ENCODE assay signal across 8 cellular contexts in the genomic region with DNA sequence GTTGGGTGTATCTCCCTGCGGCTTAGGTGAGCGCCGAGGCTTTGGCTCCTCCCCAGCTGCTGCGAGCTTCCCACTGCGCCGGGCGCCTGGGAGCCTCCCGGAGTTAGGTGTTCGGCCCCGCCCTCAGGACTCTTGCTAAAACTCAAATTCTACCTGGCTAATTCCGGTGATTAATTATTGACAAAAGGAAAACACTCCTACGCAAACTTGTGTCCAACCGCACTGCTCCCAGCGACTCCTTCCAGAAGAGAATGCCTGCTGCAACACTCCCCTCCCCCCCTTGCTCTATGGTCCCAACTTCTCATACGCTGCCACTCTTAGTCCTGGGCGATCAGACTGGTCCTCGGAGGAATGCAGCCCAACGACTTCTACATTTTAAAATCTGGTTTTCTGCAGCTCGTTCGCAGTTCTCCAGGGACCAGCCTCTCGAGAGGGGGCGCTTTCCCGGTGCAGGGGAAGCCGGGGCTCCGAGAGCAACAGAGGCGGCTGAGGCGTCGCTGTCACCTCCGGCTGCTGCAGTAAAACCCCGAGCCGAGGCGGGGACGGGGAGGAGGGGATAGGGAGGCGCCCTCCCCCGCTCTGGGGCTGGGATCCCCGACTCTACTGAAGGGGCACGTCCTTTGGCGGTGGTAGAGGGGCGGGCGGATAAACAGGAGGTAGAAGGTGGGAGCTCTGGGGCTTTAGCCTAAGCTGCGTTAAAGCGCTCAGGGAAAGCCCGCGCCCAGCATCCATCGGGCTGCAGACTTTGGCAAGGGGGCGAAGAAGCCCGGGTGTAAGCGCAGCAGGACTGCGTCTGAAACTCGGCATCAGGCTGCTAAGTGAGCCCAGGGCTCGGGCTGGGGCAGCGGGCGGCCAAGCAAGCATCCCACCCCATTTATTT. TPM values are rescaled to one million over a fixed set of nuclear protein-coding genes. Genes with fewer than 3 reads are reported as not detected.
DNase-seq lines count a peak whose midpoint lies in the region; ATAC-seq and TF ChIP-seq lines count a peak whose summit lies in the region.

A gene with protein sequence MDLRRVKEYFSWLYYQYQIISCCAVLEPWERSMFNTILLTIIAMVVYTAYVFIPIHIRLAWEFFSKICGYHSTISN (minus strand): TSS at position 77 of the 880 bp plus-strand sequence. CDS start 25,194 bp downstream, outside the sequence.

- peaks cover 18% of the 10 kb centered on the region for H3K4me1 ChIP-seq in upper lobe of right lung

- peaks cover 5% of the 10 kb centered on the region for H3K4me1 Mint-ChIP-seq in activated T-helper 2 cell treated with anti-CD3 and anti-CD28 coated beads, Interferon-gamma antibody, Interleukin-2, Interleukin-4, amounts not matched to agents 10 μg/mL and 5 μg/mL and 100 μg/mL, durations not matched to agents 14 hours and 24 hours and 36 hours (ENCODE audit: low read depth)

- no peaks in the 10 kb centered on the region for H3K36me3 Mint-ChIP-seq in activated T-helper 2 cell treated with anti-CD3 and anti-CD28 coated beads, Interferon-gamma antibody, Interleukin-2, Interleukin-4, amounts not matched to agents 10 μg/mL and 5 μg/mL and 100 μg/mL, durations not matched to agents 14 hours and 24 hours and 36 hours (ENCODE audit: low read depth)

- no peak within 1 kb of the TSS for H3K27ac Mint-ChIP-seq in activated T-helper 2 cell treated with anti-CD3 and anti-CD28 coated beads, Interferon-gamma antibody, Interleukin-2, Interleukin-4, amounts not matched to agents 10 μg/mL and 5 μg/mL and 100 μg/mL, durations not matched to agents 14 hours and 24 hours and 36 hours

- H3F3A ChIP-seq in neural cell (ENCODE audit: insufficient read depth, low read length, poor library complexity, severe bottlenecking), result no peaks in the 10 kb centered on the region

- H3K27me3 Mint-ChIP-seq in activated T-helper 2 cell treated with anti-CD3 and anti-CD28 coated beads, Interferon-gamma antibody, Interleukin-2, Interleukin-4, amounts not matched to agents 10 μg/mL and 5 μg/mL and 100 μg/mL, durations not matched to agents 14 hours and 24 hours and 36 hours (ENCODE audit: low read depth), result peaks cover 66% of the 10 kb centered on the region

- no peaks in the 10 kb centered on the region for H3K79me2 ChIP-seq in neural cell (replicated peaks; ENCODE audit: insufficient read depth, low read length)

- TF ChIP-seq RAD21 in neural cell (conservative IDR thresholded peaks at IDR 0.05), result no peak

- H3K4me2 ChIP-seq in neural cell (ENCODE audit: low read length), result peak within 1 kb of the TSS; percentile 69

- peak within 1 kb of the TSS; percentile 47 for H2AFZ ChIP-seq in neural cell (ENCODE audit: low read depth, low read length)

- peak within 1 kb of the TSS; percentile 69 for H3K9ac ChIP-seq in neural cell (ENCODE audit: low read length)

- no peaks in the 10 kb centered on the region for H3K9me3 ChIP-seq in neural cell (ENCODE audit: low read length)
- no peaks in the 10 kb centered on the region for H3K9me3 ChIP-seq in upper lobe of right lung

- no peaks in the 10 kb centered on the region for H3K36me3 ChIP-seq in neural cell (ENCODE audit: insufficient read depth, low read length)
- H3K36me3 ChIP-seq in upper lobe of right lung, result no peaks in the 10 kb centered on the region

- peaks cover 19% of the 10 kb centered on the region for H3K27me3 ChIP-seq in neural cell (ENCODE audit: insufficient read depth, low read depth, low read length)
- peaks cover 52% of the 10 kb centered on the region for H3K27me3 ChIP-seq in upper lobe of right lung

- ATAC-seq in GM18517 (IDR thresholded peaks at IDR 0.05; ENCODE audit: unreplicated experiment) (peak; percentile 45), HG03097 (IDR thresholded peaks at IDR 0.05; ENCODE audit: low FRiP score, unreplicated experiment) (peak; percentile 44), upper lobe of right lung (peak; percentile 87)

- intact Hi-C loops in activated T-helper 2 cell treated with anti-CD3 and anti-CD28 coated beads, Interferon-gamma antibody, Interleukin-2, Interleukin-4, amounts not matched to agents 10 μg/mL and 5 μg/mL and 100 μg/mL, durations not matched to agents 14 hours and 24 hours and 36 hours (cut with micrococcal nuclease), result no loop called here
- intact Hi-C loops in upper lobe of right lung (cut with DNase I), result no loop called here

- peak; percentile 52 for DNase-seq in 8988T
- peak; percentile 12 for DNase-seq in NCI-H82 treated with DMSO at 0.1 percent for 48 hours (lab: John Stamatoyannopoulos, UW; ENCODE audit: unreplicated experiment)
- no peak for DNase-seq in activated T-helper 2 cell treated with anti-CD3 and anti-CD28 coated beads, Interferon-gamma antibody, Interleukin-2, Interleukin-4, amounts not matched to agents 10 μg/mL and 5 μg/mL and 100 μg/mL, durations not matched to agents 14 hours and 24 hours and 36 hours (ENCODE audit: low spot score)
- peak; percentile 3 for DNase-seq in fibroblast of villous mesenchyme (ENCODE audit: low read depth)
- DNase-seq in upper lobe of right lung, result peak; percentile 69

- peak within 1 kb of the TSS; percentile 47 for H3K4me3 ChIP-seq in fibroblast of villous mesenchyme (ENCODE audit: low read depth, low read length)
- H3K4me3 ChIP-seq in neural cell (ENCODE audit: low read length), result peak within 1 kb of the TSS; percentile 82
- peak within 1 kb of the TSS; percentile 48 for H3K4me3 ChIP-seq in upper lobe of right lung

- peak within 1 kb of the TSS; percentile 40 for H3K4me3 Mint-ChIP-seq in activated T-helper 2 cell treated with anti-CD3 and anti-CD28 coated beads, Interferon-gamma antibody, Interleukin-2, Interleukin-4, amounts not matched to agents 10 μg/mL and 5 μg/mL and 100 μg/mL, durations not matched to agents 14 hours and 24 hours and 36 hours (ENCODE audit: low read depth)

- H4K20me1 ChIP-seq in neural cell (ENCODE audit: insufficient read depth), result no peaks in the 10 kb centered on the region

- H3K27ac ChIP-seq in neural cell (ENCODE audit: low read length) (peak within 1 kb of the TSS; percentile 22), upper lobe of right lung (no peak within 1 kb of the TSS)

- TF ChIP-seq CTCF in fibroblast of villous mesenchyme (IDR thresholded peaks at IDR 0.05; ENCODE audit: insufficient read depth, low read depth, low read length), result peak; percentile 20
- TF ChIP-seq CTCF in neural cell (IDR thresholded peaks at IDR 0.05; ENCODE audit: poor library complexity, severe bottlenecking), result peak; percentile 64
- no peak for TF ChIP-seq CTCF in upper lobe of right lung (IDR thresholded peaks at IDR 0.05)

- H3K9me2 ChIP-seq in neural cell (ENCODE audit: insufficient read depth, low read length), result no peaks in the 10 kb centered on the region

- peak; percentile 6 for TF ChIP-seq EP300 in neural cell (conservative IDR thresholded peaks at IDR 0.05; ENCODE audit: poor library complexity, severe bottlenecking)

- H3K9me3 Mint-ChIP-seq in activated T-helper 2 cell treated with anti-CD3 and anti-CD28 coated beads, Interferon-gamma antibody, Interleukin-2, Interleukin-4, amounts not matched to agents 10 μg/mL and 5 μg/mL and 100 μg/mL, durations not matched to agents 14 hours and 24 hours and 36 hours, result no peaks in the 10 kb centered on the region

TF ChIP-seq in neural cell, 6 proteins besides CTCF, POLR2A, EP300 and RAD21:
- TF ChIP-seq TAF1 (IDR thresholded peaks at IDR 0.05; ENCODE audit: low read depth) (no peak), SMC3 (conservative IDR thresholded peaks at IDR 0.05; ENCODE audit: poor library complexity) (no peak), EZH2 (IDR thresholded peaks at IDR 0.05; ENCODE audit: borderline replicate concordance, insufficient read depth, low read length, poor library complexity, severe bottlenecking) (no peak), REST (IDR thresholded peaks at IDR 0.05; ENCODE audit: borderline replicate concordance) (no peak), POLR2AphosphoS5 (IDR thresholded peaks at IDR 0.05) (no peak), MXI1 (conservative IDR thresholded peaks at IDR 0.05; ENCODE audit: poor library complexity, severe bottlenecking) (no peak)

RNA-seq across cellular contexts. Expression of the gene that starts here (rescaled TPM):
- not detected in 2 replicates for total RNA-seq in activated T-helper 2 cell treated with anti-CD3 and anti-CD28 coated beads, Interferon-gamma antibody, Interleukin-2, Interleukin-4, amounts not matched to agents 10 μg/mL and 5 μg/mL and 100 μg/mL, durations not matched to agents 14 hours and 24 hours and 36 hours
- total RNA-seq in fibroblast of villous mesenchyme (not detected in 2 replicates), upper lobe of right lung (not detected)
- 0.64 and 0.71 TPM in 2 replicates for polyA plus RNA-seq in neural cell
- 1.0 and 2.7 TPM in 2 replicates for polyA minus RNA-seq in neural cell

Comparison
In these comparisons a context has a peak if more than half of its experiments do, and no peak if none do; other contexts are left out.
1. Peak in DNase-seq and H3K4me3 ChIP-seq in fibroblast of villous mesenchyme; RNA of the gene not detected or under 1 TPM.
2. Peak in DNase-seq, ATAC-seq and H3K4me3 ChIP-seq in upper lobe of right lung; RNA of the gene not detected or under 1 TPM.